ENCODE assay signal across 1 cellular context in genomic region chr19:12793290-12794195, GRCh38.
TF ChIP-seq lines count a peak whose summit lies in the region.

No MANE protein-coding gene starts in this region.

TF ChIP-seq in HEK293, 187 proteins besides CTCF, POLR2A, EP300 and RAD21 (continued from another document):
- TF ChIP-seq BCL6B (tag by site-specific recombination; IDR thresholded peaks at IDR 0.05), result no peak
- TF ChIP-seq HIC1 (tag by site-specific recombination; IDR thresholded peaks at IDR 0.05), result peak; percentile 96
- no peak for TF ChIP-seq ZNF639 (tag by site-specific recombination; IDR thresholded peaks at IDR 0.05)
- no peak for TF ChIP-seq INSM2 (tag by site-specific recombination; IDR thresholded peaks at IDR 0.05)
- TF ChIP-seq ZEB2 (tag by site-specific recombination; IDR thresholded peaks at IDR 0.05), result peak; percentile 68; the same call in 1 of the 2 replicates
- no peak for TF ChIP-seq ZNF202 (tag by site-specific recombination; IDR thresholded peaks at IDR 0.05; ENCODE audit: borderline replicate concordance)
- TF ChIP-seq GLI4 (tag by site-specific recombination; IDR thresholded peaks at IDR 0.05), result no peak
- TF ChIP-seq ZNF19 (tag by site-specific recombination; IDR thresholded peaks at IDR 0.05; ENCODE audit: low read depth), result no peak
- peak; percentile 57 for TF ChIP-seq ZBTB11 (tag by site-specific recombination; conservative IDR thresholded peaks at IDR 0.05; ENCODE audit: low read depth)
- TF ChIP-seq ZNF394 (tag by site-specific recombination; IDR thresholded peaks at IDR 0.05; ENCODE audit: borderline replicate concordance), result no peak; the same call in 1 of the 2 replicates
- no peak for TF ChIP-seq HOXD13 (CRISPR knock-in tag; IDR thresholded peaks at IDR 0.05; ENCODE audit: borderline replicate concordance)
- peak; percentile 60 for TF ChIP-seq ZSCAN30 (tag by site-specific recombination; IDR thresholded peaks at IDR 0.05)
- no peak for TF ChIP-seq ZBTB1 (tag by site-specific recombination; IDR thresholded peaks at IDR 0.05)
- TF ChIP-seq ZFP41 (tag by site-specific recombination; IDR thresholded peaks at IDR 0.05; ENCODE audit: borderline replicate concordance), result no peak
- TF ChIP-seq ZNF626 (tag by site-specific recombination; IDR thresholded peaks at IDR 0.05), result no peak
- TF ChIP-seq ZNF704 (tag by site-specific recombination; IDR thresholded peaks at IDR 0.05), result no peak
- TF ChIP-seq ZNF280D (tag by site-specific recombination; IDR thresholded peaks at IDR 0.05), result no peak
- no peak for TF ChIP-seq ZSCAN18 (tag by site-specific recombination; IDR thresholded peaks at IDR 0.05)
- no peak for TF ChIP-seq ZNF426 (tag by site-specific recombination; IDR thresholded peaks at IDR 0.05)
- TF ChIP-seq PRDM6 (tag by site-specific recombination; IDR thresholded peaks at IDR 0.05), result no peak
- no peak for TF ChIP-seq ZNF521 (tag by site-specific recombination; IDR thresholded peaks at IDR 0.05)
- TF ChIP-seq ZNF404 (tag by site-specific recombination; IDR thresholded peaks at IDR 0.05), result no peak
- TF ChIP-seq ZNF138 (tag by site-specific recombination; IDR thresholded peaks at IDR 0.05; ENCODE audit: borderline replicate concordance), result no peak
- TF ChIP-seq ZNF776 (tag by site-specific recombination; IDR thresholded peaks at IDR 0.05; ENCODE audit: borderline replicate concordance), result no peak
- no peak; the same call in 1 of the 2 replicates for TF ChIP-seq BCL11B (tag by site-specific recombination; IDR thresholded peaks at IDR 0.05; ENCODE audit: low read depth)
- peak; percentile 62 for TF ChIP-seq ZNF341 (tag by site-specific recombination; IDR thresholded peaks at IDR 0.05; ENCODE audit: low read depth)
- peak; percentile 59; the same call in 1 of the 2 replicates for TF ChIP-seq KLF17 (tag by site-specific recombination; IDR thresholded peaks at IDR 0.05)
- no peak for TF ChIP-seq FEZF1 (tag by site-specific recombination; IDR thresholded peaks at IDR 0.05)
- TF ChIP-seq ZBTB7A (tag by site-specific recombination; IDR thresholded peaks at IDR 0.05; ENCODE audit: low read depth), result no peak
- no peak; the same call in 1 of the 2 replicates for TF ChIP-seq REPIN1 (tag by site-specific recombination; IDR thresholded peaks at IDR 0.05; ENCODE audit: low read depth)
- peak; percentile 48; the same call in 1 of the 2 replicates for TF ChIP-seq ZNF449 (tag by site-specific recombination; IDR thresholded peaks at IDR 0.05)
